In the genomic region with DNA sequence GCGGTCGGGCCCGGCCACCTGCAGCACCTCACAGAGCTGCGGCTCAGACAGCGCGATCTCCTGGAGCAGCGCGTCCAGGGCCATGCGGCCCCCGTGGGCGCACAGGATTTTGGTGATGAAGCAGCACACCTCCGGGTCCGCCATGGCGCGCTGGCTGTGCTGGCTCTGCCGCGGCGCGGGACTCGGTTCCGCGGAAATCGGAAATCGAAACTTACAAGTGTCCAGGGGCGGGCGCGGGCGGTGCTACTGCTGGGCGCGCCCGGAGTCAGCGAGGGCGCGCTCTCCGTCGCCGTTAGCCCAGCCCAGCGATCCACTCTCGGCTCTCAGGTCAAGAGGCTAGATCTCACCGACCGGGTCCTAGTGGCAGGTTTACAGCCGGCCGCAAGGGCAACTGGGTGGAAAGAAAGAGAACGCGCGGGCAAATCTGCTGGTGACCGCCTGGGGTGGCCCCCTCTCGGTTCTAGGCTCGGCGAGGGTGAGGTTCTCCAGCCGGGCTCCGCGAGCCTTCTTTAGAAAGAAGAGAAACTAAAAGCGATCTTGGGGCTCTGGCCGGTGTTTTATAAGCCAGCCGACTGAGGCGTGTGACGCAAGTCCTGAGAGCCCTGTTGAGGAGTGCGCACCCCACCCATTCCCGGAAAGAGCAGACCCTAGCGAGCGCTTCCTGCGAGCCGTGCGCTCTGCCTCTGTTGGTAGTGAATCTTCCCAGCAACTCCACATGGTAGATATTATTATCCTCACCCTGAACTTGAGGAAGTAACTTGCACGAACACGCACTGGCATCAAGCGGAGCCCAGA, we compare ENCODE assay signal across 1 cellular context.
TF ChIP-seq lines count a peak whose summit lies in the region.

A gene (minus strand): TSS at position 533 of the 795 bp plus-strand sequence. CDS start 389 bp downstream, at position 144.

TF ChIP-seq in HepG2, 621 proteins besides CTCF, POLR2A, EP300 and RAD21 (continued from another document and continues in another):
- TF ChIP-seq, protein P1, sequence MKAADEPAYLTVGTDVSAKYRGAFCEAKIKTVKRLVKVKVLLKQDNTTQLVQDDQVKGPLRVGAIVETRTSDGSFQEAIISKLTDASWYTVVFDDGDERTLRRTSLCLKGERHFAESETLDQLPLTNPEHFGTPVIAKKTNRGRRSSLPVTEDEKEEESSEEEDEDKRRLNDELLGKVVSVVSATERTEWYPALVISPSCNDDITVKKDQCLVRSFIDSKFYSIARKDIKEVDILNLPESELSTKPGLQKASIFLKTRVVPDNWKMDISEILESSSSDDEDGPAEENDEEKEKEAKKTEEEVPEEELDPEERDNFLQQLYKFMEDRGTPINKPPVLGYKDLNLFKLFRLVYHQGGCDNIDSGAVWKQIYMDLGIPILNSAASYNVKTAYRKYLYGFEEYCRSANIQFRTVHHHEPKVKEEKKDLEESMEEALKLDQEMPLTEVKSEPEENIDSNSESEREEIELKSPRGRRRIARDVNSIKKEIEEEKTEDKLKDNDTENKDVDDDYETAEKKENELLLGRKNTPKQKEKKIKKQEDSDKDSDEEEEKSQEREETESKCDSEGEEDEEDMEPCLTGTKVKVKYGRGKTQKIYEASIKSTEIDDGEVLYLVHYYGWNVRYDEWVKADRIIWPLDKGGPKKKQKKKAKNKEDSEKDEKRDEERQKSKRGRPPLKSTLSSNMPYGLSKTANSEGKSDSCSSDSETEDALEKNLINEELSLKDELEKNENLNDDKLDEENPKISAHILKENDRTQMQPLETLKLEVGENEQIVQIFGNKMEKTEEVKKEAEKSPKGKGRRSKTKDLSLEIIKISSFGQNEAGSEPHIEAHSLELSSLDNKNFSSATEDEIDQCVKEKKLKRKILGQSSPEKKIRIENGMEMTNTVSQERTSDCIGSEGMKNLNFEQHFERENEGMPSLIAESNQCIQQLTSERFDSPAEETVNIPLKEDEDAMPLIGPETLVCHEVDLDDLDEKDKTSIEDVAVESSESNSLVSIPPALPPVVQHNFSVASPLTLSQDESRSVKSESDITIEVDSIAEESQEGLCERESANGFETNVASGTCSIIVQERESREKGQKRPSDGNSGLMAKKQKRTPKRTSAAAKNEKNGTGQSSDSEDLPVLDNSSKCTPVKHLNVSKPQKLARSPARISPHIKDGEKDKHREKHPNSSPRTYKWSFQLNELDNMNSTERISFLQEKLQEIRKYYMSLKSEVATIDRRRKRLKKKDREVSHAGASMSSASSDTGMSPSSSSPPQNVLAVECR (CRISPR knock-in tag; IDR thresholded peaks at IDR 0.05; ENCODE audit: borderline replicate concordance) = peak; percentile 75; the same call in 1 of the 2 replicates
- no peak for TF ChIP-seq ZNF382 (CRISPR knock-in tag; IDR thresholded peaks at IDR 0.05; ENCODE audit: borderline replicate concordance)
- TF ChIP-seq, protein P2, sequence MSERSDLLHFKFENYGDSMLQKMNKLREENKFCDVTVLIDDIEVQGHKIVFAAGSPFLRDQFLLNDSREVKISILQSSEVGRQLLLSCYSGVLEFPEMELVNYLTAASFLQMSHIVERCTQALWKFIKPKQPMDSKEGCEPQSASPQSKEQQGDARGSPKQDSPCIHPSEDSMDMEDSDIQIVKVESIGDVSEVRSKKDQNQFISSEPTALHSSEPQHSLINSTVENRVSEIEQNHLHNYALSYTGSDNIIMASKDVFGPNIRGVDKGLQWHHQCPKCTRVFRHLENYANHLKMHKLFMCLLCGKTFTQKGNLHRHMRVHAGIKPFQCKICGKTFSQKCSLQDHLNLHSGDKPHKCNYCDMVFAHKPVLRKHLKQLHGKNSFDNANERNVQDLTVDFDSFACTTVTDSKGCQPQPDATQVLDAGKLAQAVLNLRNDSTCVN (CRISPR knock-in tag; IDR thresholded peaks at IDR 0.05; ENCODE audit: borderline replicate concordance) = 0 out of 2 replicates have a peak, but pooled peaks have one; percentile 28
- TF ChIP-seq, protein P3, sequence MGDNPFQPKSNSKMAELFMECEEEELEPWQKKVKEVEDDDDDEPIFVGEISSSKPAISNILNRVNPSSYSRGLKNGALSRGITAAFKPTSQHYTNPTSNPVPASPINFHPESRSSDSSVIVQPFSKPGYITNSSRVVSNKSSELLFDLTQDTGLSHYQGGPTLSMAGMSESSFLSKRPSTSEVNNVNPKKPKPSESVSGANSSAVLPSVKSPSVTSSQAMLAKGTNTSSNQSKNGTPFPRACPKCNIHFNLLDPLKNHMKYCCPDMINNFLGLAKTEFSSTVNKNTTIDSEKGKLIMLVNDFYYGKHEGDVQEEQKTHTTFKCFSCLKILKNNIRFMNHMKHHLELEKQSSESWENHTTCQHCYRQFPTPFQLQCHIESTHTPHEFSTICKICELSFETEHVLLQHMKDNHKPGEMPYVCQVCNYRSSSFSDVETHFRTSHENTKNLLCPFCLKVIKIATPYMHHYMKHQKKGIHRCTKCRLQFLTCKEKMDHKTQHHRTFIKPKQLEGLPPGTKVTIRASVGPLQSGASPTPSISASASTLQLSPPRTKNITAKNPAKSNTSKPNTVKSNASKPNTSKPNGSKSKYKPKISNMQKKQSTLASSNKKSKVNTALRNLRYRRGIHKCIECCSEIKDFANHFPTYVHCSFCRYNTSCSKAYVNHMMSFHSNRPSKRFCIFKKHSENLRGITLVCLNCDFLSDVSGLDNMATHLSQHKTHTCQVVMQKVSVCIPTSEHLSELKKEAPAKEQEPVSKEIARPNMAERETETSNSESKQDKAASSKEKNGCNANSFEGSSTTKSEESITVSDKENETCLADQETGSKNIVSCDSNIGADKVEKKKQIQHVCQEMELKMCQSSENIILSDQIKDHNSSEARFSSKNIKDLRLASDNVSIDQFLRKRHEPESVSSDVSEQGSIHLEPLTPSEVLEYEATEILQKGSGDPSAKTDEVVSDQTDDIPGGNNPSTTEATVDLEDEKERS (CRISPR knock-in tag; IDR thresholded peaks at IDR 0.05) = peak; percentile 75; the same call in 1 of the 2 replicates
- no peak for TF ChIP-seq ZNF33B (CRISPR knock-in tag; IDR thresholded peaks at IDR 0.05)
- TF ChIP-seq ONECUT2 (CRISPR knock-in tag; IDR thresholded peaks at IDR 0.05) = peak; percentile 61; the same call in 1 of the 2 replicates
- no peak for TF ChIP-seq KDM1A (CRISPR knock-in tag; IDR thresholded peaks at IDR 0.05)
- TF ChIP-seq MIER2 (CRISPR knock-in tag; IDR thresholded peaks at IDR 0.05) = no peak; the same call in 1 of the 2 replicates
- TF ChIP-seq GATAD1 (CRISPR knock-in tag; IDR thresholded peaks at IDR 0.05) = peak; percentile 37; the same call in 1 of the 2 replicates
- TF ChIP-seq ZNF577 (CRISPR knock-in tag; IDR thresholded peaks at IDR 0.05; ENCODE audit: borderline replicate concordance, low read depth) = no peak
- TF ChIP-seq ZSCAN22 (CRISPR knock-in tag; IDR thresholded peaks at IDR 0.05) = no peak
- no peak for TF ChIP-seq NFYC (CRISPR knock-in tag; IDR thresholded peaks at IDR 0.05)
- peak; percentile 59; the same call in 1 of the 2 replicates for TF ChIP-seq ZSCAN20 (CRISPR knock-in tag; IDR thresholded peaks at IDR 0.05; ENCODE audit: borderline replicate concordance)
- no peak for TF ChIP-seq ZBTB7A (CRISPR knock-in tag; IDR thresholded peaks at IDR 0.05)
- TF ChIP-seq ZNF724P (CRISPR knock-in tag; IDR thresholded peaks at IDR 0.05; ENCODE audit: borderline replicate concordance) = peak; percentile 71; the same call in 1 of the 2 replicates
- TF ChIP-seq SYNCRIP (IDR thresholded peaks at IDR 0.05; ENCODE audit: insufficient read depth, low read depth, low read length) = no peak
- TF ChIP-seq HMG20B (CRISPR knock-in tag; conservative IDR thresholded peaks at IDR 0.05) = no peak
- TF ChIP-seq KMT2A (CRISPR knock-in tag; IDR thresholded peaks at IDR 0.05) = peak; percentile 96
- TF ChIP-seq NR2F2 (IDR thresholded peaks at IDR 0.05; ENCODE audit: borderline replicate concordance, low read depth) = 0 out of 2 replicates have a peak, but pooled peaks have one; percentile 4
- no peak for TF ChIP-seq ZNF446 (CRISPR knock-in tag; IDR thresholded peaks at IDR 0.05)
- TF ChIP-seq, protein P4, sequence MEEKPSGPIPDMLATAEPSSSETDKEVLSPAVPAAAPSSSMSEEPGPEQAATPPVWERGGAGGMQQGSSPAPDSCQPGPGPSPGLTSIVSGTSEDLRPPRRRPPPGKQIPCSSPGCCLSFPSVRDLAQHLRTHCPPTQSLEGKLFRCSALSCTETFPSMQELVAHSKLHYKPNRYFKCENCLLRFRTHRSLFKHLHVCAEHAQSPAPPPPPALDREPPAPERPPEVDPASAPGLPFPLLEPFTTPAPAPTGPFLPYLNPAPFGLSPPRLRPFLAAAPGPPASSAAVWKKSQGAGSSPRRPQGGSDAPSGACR (CRISPR knock-in tag; IDR thresholded peaks at IDR 0.05) = no peak
- peak; percentile 30; the same call in 1 of the 2 replicates for TF ChIP-seq PRMT3 (CRISPR knock-in tag; IDR thresholded peaks at IDR 0.05; ENCODE audit: borderline replicate concordance, low read depth)
- 0 out of 2 replicates have a peak, but pooled peaks have one; percentile 22 for TF ChIP-seq WIZ (CRISPR knock-in tag; IDR thresholded peaks at IDR 0.05)
- TF ChIP-seq, protein P5, sequence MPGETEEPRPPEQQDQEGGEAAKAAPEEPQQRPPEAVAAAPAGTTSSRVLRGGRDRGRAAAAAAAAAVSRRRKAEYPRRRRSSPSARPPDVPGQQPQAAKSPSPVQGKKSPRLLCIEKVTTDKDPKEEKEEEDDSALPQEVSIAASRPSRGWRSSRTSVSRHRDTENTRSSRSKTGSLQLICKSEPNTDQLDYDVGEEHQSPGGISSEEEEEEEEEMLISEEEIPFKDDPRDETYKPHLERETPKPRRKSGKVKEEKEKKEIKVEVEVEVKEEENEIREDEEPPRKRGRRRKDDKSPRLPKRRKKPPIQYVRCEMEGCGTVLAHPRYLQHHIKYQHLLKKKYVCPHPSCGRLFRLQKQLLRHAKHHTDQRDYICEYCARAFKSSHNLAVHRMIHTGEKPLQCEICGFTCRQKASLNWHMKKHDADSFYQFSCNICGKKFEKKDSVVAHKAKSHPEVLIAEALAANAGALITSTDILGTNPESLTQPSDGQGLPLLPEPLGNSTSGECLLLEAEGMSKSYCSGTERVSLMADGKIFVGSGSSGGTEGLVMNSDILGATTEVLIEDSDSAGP (CRISPR knock-in tag; IDR thresholded peaks at IDR 0.05; ENCODE audit: borderline replicate concordance) = peak; percentile 78; the same call in 1 of the 2 replicates
- TF ChIP-seq, protein P6, sequence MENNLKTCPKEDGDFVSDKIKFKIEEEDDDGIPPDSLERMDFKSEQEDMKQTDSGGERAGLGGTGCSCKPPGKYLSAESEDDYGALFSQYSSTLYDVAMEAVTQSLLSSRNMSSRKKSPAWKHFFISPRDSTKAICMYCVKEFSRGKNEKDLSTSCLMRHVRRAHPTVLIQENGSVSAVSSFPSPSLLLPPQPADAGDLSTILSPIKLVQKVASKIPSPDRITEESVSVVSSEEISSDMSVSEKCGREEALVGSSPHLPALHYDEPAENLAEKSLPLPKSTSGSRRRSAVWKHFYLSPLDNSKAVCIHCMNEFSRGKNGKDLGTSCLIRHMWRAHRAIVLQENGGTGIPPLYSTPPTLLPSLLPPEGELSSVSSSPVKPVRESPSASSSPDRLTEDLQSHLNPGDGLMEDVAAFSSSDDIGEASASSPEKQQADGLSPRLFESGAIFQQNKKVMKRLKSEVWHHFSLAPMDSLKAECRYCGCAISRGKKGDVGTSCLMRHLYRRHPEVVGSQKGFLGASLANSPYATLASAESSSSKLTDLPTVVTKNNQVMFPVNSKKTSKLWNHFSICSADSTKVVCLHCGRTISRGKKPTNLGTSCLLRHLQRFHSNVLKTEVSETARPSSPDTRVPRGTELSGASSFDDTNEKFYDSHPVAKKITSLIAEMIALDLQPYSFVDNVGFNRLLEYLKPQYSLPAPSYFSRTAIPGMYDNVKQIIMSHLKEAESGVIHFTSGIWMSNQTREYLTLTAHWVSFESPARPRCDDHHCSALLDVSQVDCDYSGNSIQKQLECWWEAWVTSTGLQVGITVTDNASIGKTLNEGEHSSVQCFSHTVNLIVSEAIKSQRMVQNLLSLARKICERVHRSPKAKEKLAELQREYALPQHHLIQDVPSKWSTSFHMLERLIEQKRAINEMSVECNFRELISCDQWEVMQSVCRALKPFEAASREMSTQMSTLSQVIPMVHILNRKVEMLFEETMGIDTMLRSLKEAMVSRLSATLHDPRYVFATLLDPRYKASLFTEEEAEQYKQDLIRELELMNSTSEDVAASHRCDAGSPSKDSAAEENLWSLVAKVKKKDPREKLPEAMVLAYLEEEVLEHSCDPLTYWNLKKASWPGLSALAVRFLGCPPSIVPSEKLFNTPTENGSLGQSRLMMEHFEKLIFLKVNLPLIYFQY (CRISPR knock-in tag; IDR thresholded peaks at IDR 0.05; ENCODE audit: borderline replicate concordance) = peak; percentile 28; the same call in 1 of the 2 replicates
- TF ChIP-seq ZNF501 (CRISPR knock-in tag; IDR thresholded peaks at IDR 0.05) = peak; percentile 64; the same call in 1 of the 2 replicates
- peak; percentile 68; the same call in 1 of the 2 replicates for TF ChIP-seq ZNF605 (CRISPR knock-in tag; IDR thresholded peaks at IDR 0.05)
- 0 out of 2 replicates have a peak, but pooled peaks have one; percentile 18 for TF ChIP-seq ISX (CRISPR knock-in tag; conservative IDR thresholded peaks at IDR 0.05)
